In the genomic region with DNA sequence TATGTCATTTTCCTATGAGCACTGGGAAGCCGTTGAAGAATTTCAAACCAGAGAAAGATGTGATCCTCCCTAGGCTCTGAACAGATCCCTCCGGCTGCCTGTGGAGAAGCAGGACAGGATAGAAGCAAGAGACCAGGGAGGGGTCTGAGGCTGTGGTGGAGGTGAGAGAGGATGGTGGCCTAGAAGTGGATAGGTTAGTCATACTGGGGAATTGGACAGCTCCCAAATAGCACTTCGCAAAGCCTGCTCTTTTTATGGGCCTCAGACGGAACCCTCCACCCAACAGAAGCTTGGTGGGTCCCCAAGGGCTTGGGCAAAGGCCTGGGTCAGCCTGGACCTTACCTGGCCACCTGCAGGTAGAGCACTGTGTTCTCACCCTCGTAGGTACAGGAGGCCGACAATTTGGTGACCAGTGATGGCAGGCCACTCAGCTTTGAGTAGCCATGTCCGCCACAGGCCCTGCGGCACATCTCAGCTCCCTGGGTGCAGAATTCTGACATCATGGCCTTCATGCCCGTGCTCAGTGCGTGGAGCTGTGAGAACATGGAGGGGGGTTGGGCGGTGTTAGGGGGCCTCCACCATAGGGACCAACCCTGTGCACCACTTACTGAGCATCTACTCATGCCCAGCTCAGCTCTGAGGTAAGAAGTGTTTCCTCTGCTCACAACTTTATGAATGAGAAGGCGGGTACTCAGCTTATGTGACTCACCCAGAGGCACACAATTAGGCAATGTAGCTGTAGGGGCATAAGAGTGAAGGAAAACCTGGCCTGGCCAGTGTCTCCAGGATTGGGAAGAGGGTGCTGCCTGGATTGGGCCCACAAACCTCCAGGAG, we compare ENCODE assay signal across 9 cellular contexts. TPM values are rescaled to one million over a fixed set of nuclear protein-coding genes. Genes with fewer than 3 reads are reported as not detected.
DNase-seq lines count a peak whose midpoint lies in the region; ATAC-seq and TF ChIP-seq lines count a peak whose summit lies in the region.
"Had no signal": no experiment of that assay in that cellular context is flagged by ENCODE, and none has a peak within 500 bp of the region (broad histone marks: within the 10 kb centered on the region; RNA-seq: fewer than 3 reads in every experiment).

No MANE protein-coding gene starts in this region.

- no peaks in the 10 kb centered on the region for H3K9me3 Mint-ChIP-seq in Caco-2 (ENCODE audit: unreplicated experiment)

- no peaks in the 10 kb centered on the region for H3K27me3 Mint-ChIP-seq in Caco-2 (ENCODE audit: insufficient read depth, unreplicated experiment)

- DNase-seq in Caco-2 (peak in 1 of 2 experiments; percentile 46), LoVo (ENCODE audit: low spot score) (peak; percentile 23), astrocyte of the spinal cord (ENCODE audit: low read depth, low spot score) (peak; percentile 92), NCI-H748 (lab: John Stamatoyannopoulos, UW; ENCODE audit: unreplicated experiment) (no peak), cerebellum (ENCODE audit: low spot score) (no peak), Right ventricle myocardium superior (no peak)
- DNase-seq in activated effector memory CD4-positive, alpha-beta T cell treated with Interleukin-2 at 50 U/mL for 16 hours, result no peak

- H3K4me3 Mint-ChIP-seq in Caco-2 (ENCODE audit: unreplicated experiment), result no peak overlapping the region

- H3K4me1 ChIP-seq in Caco-2 (peaks cover 27% of the 10 kb centered on the region), liver (ENCODE audit: control insufficient read depth in 4 of 4, insufficient read depth in 4 of 4, low read length in 3 of 4) (peaks cover 13 to 94% (median 82%) of the 10 kb centered on the region in 4 donors)

- H3K27me3 ChIP-seq in Caco-2 (replicated peaks; ENCODE audit: control insufficient read depth, insufficient read depth, low read length) (no peaks in the 10 kb centered on the region), liver (ENCODE audit: control insufficient read depth in 4 of 4, insufficient read depth in 4 of 4, low read length in 3 of 4) (no peaks in the 10 kb centered on the region)

- intact Hi-C loops in Caco-2 (cut with micrococcal nuclease; ENCODE audit: unreplicated experiment), result loop anchor here (5.0 kb wide), 1 partner anchor 41 kb away; no protein-coding TSS in a partner anchor
- intact Hi-C loops in Right ventricle myocardium superior (cut with DNase I), result loop anchor here (10.0 kb wide), 1 partner anchor 342 kb away; no protein-coding TSS in a partner anchor

- in situ Hi-C loops in astrocyte of the spinal cord (cut with HindIII; ENCODE audit: low sequenced_read_pairs), result no loop called here

- CTCF ChIA-PET in Caco-2 (lab: Charles Lee), result interaction anchor here (0.6 to 1.2 kb wide), 2 partner anchors 35 to 1993 kb away, joined by 3 to 5 read pairs; a partner anchor contains a TSS

- POLR2A ChIA-PET in Caco-2 (lab: Charles Lee), result no interaction called here

- peaks cover 13% of the 10 kb centered on the region for H3K4me1 Mint-ChIP-seq in Caco-2 (ENCODE audit: low read depth, unreplicated experiment)

- H3K36me3 Mint-ChIP-seq in Caco-2 (ENCODE audit: insufficient read depth, unreplicated experiment), result peaks cover 6% of the 10 kb centered on the region

- H3K9ac ChIP-seq in liver (ENCODE audit: low read depth in 1 of 2, low read length in 2 of 2), result peak overlapping the region in 1 of 2 donors; percentile 33

- TF ChIP-seq RAD21 in liver (IDR thresholded peaks at IDR 0.05), result peak; percentile 22 to 27

- ATAC-seq in Right ventricle myocardium superior (ENCODE audit: poor library complexity), result no peak

- TF ChIP-seq CTCF in Caco-2 (IDR thresholded peaks at IDR 0.05; ENCODE audit: insufficient read depth in 1 of 2, low read depth in 1 of 2, low read length in 1 of 2, severe bottlenecking in 1 of 2, unreplicated experiment in 1 of 2), result no peak
- no peak for TF ChIP-seq CTCF in astrocyte of the spinal cord (IDR thresholded peaks at IDR 0.05; ENCODE audit: low read depth, low read length)
- no peak for TF ChIP-seq CTCF in liver (IDR thresholded peaks at IDR 0.05; ENCODE audit: low read depth, low read length, missing input control)

- 81% methylated on average over 12 of the region's 12 CpGs for WGBS in liver

- peak overlapping the region; percentile 27 for H3K27ac Mint-ChIP-seq in Caco-2 (ENCODE audit: unreplicated experiment)

- no peaks in the 10 kb centered on the region for H3K9me3 ChIP-seq in Caco-2
- H3K9me3 ChIP-seq in liver (ENCODE audit: control insufficient read depth in 4 of 4, low read length in 3 of 4), result no peaks in the 10 kb centered on the region

- peak overlapping the region; percentile 26 to 57 for H3K27ac ChIP-seq in liver (ENCODE audit: low read depth in 1 of 2, low read length in 2 of 2)

- H3K36me3 ChIP-seq in Caco-2 (ENCODE audit: control insufficient read depth, insufficient read depth, low read length), result no peaks in the 10 kb centered on the region; the same call in 1 of the 2 replicates
- peaks cover 7 to 23% (median 15%) of the 10 kb centered on the region in 4 donors for H3K36me3 ChIP-seq in liver (ENCODE audit: control insufficient read depth in 4 of 4, insufficient read depth in 3 of 4, low read depth in 1 of 4, low read length in 3 of 4)

- no peak overlapping the region for H3K4me3 ChIP-seq in Caco-2 (ENCODE audit: low read depth, low read length)
- no peak overlapping the region for H3K4me3 ChIP-seq in astrocyte of the spinal cord (ENCODE audit: low read depth, low read length)
- no peak overlapping the region for H3K4me3 ChIP-seq in liver (ENCODE audit: low read depth in 1 of 3, low read length in 3 of 3)

- no TSS peak for BruUV-seq in Caco-2 (replicated peaks; lab: Mats Ljungman, UMichigan)

TF ChIP-seq in liver, 16 proteins besides CTCF, POLR2A, EP300 and RAD21:
- no peak for TF ChIP-seq TAF1 (conservative IDR thresholded peaks at IDR 0.05)
- TF ChIP-seq JUND (IDR thresholded peaks at IDR 0.05), result peak; percentile 89 to 94
- TF ChIP-seq NR2F2 (IDR thresholded peaks at IDR 0.05), result no peak
- TF ChIP-seq RXRA (IDR thresholded peaks at IDR 0.05), result peak; percentile 42 to 65
- TF ChIP-seq SP1 (IDR thresholded peaks at IDR 0.05), result peak; percentile 29
- no peak for TF ChIP-seq YY1 (IDR thresholded peaks at IDR 0.05)
- TF ChIP-seq, protein P1, sequence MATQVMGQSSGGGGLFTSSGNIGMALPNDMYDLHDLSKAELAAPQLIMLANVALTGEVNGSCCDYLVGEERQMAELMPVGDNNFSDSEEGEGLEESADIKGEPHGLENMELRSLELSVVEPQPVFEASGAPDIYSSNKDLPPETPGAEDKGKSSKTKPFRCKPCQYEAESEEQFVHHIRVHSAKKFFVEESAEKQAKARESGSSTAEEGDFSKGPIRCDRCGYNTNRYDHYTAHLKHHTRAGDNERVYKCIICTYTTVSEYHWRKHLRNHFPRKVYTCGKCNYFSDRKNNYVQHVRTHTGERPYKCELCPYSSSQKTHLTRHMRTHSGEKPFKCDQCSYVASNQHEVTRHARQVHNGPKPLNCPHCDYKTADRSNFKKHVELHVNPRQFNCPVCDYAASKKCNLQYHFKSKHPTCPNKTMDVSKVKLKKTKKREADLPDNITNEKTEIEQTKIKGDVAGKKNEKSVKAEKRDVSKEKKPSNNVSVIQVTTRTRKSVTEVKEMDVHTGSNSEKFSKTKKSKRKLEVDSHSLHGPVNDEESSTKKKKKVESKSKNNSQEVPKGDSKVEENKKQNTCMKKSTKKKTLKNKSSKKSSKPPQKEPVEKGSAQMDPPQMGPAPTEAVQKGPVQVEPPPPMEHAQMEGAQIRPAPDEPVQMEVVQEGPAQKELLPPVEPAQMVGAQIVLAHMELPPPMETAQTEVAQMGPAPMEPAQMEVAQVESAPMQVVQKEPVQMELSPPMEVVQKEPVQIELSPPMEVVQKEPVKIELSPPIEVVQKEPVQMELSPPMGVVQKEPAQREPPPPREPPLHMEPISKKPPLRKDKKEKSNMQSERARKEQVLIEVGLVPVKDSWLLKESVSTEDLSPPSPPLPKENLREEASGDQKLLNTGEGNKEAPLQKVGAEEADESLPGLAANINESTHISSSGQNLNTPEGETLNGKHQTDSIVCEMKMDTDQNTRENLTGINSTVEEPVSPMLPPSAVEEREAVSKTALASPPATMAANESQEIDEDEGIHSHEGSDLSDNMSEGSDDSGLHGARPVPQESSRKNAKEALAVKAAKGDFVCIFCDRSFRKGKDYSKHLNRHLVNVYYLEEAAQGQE (IDR thresholded peaks at IDR 0.05), result no peak
- TF ChIP-seq EGR1 (IDR thresholded peaks at IDR 0.05; ENCODE audit: low read depth in 2 of 2), result peak in 1 of 2 donors; percentile 31
- TF ChIP-seq, protein P2, sequence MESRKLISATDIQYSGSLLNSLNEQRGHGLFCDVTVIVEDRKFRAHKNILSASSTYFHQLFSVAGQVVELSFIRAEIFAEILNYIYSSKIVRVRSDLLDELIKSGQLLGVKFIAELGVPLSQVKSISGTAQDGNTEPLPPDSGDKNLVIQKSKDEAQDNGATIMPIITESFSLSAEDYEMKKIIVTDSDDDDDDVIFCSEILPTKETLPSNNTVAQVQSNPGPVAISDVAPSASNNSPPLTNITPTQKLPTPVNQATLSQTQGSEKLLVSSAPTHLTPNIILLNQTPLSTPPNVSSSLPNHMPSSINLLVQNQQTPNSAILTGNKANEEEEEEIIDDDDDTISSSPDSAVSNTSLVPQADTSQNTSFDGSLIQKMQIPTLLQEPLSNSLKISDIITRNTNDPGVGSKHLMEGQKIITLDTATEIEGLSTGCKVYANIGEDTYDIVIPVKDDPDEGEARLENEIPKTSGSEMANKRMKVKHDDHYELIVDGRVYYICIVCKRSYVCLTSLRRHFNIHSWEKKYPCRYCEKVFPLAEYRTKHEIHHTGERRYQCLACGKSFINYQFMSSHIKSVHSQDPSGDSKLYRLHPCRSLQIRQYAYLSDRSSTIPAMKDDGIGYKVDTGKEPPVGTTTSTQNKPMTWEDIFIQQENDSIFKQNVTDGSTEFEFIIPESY (IDR thresholded peaks at IDR 0.05), result no peak
- TF ChIP-seq, protein P3, sequence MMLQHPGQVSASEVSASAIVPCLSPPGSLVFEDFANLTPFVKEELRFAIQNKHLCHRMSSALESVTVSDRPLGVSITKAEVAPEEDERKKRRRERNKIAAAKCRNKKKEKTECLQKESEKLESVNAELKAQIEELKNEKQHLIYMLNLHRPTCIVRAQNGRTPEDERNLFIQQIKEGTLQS (IDR thresholded peaks at IDR 0.05), result peak; percentile 65
- peak in 1 of 2 donors; percentile 18 for TF ChIP-seq GABPA (IDR thresholded peaks at IDR 0.05 in 1 of 2, conservative IDR thresholded peaks at IDR 0.05 in 1 of 2)
- no peak for TF ChIP-seq FOXA1 (IDR thresholded peaks at IDR 0.05)
- TF ChIP-seq HNF4A (conservative IDR thresholded peaks at IDR 0.05), result peak; percentile 36 to 64

RNA-seq across cellular contexts. Expression of a gene that starts 10.6 kb away (rescaled TPM):
- 9.1 and 9.5 TPM in 2 replicates for total RNA-seq in Caco-2 (2022)
- total RNA-seq in liver, result 100 to 1,000 TPM in 1 of 2 donors, 10 to 100 TPM in 1; 74.3 to 179 TPM
- polyA plus RNA-seq in liver, result 100 to 1,000 TPM; 104 to 214 TPM
- total RNA-seq in cerebellum, result 3.4 TPM
- total RNA-seq in Right ventricle myocardium superior, result 33.3 TPM
- total RNA-seq: HT-29 had no signal

RNA-seq across cellular contexts. Expression of a gene that starts 34.4 kb away (rescaled TPM):
- total RNA-seq in Caco-2 (2022), result 9.2 and 9.8 TPM in 2 replicates
- total RNA-seq in liver, result 10 to 100 TPM; 10.7 to 13.8 TPM
- 10 to 100 TPM in 1 of 2 donors, 1 to 10 TPM in 1; 6.5 to 10.0 TPM for polyA plus RNA-seq in liver
- 33.2 TPM for total RNA-seq in cerebellum
- 6.9 TPM for total RNA-seq in Right ventricle myocardium superior

RNA-seq across cellular contexts. Expression of a gene that starts 50.9 kb away (rescaled TPM):
- total RNA-seq in Caco-2 (2022) (not detected in 2 replicates), liver (1 to 10 TPM in 1 of 2 donors, under 1 TPM in 1; 0.05 to 1.3 TPM), cerebellum (13.1 TPM), Right ventricle myocardium superior (95.2 TPM)
- polyA plus RNA-seq in liver, result 1 to 10 TPM; 1.5 to 4.7 TPM

Comparison
In these comparisons a context has a peak if more than half of its experiments do, and no peak if none do; other contexts are left out.
1. DNase-seq: peak in LoVo (single experiment) and astrocyte of the spinal cord (single experiment); none in activated effector memory CD4-positive, alpha-beta T cell treated with Interleukin-2 at 50 U/mL for 16 hours (single experiment), NCI-H748 (single experiment), cerebellum (single experiment) and Right ventricle myocardium superior (single experiment).